ENCODE assay signal across 18 cellular contexts in genomic region chr13:43573787-43574562, GRCh38.
A peak's percentile ranks its signal among the peaks of the same experiment; 100 is the strongest.
DNase-seq lines count a peak whose midpoint lies in the region; ATAC-seq and TF ChIP-seq lines count a peak whose summit lies in the region.
"Had no signal": no experiment of that assay in that cellular context is flagged by ENCODE, and none has a peak within 500 bp of the region (broad histone marks: within the 10 kb centered on the region; RNA-seq: fewer than 3 reads in every experiment).

No MANE protein-coding gene starts in this region.

- no peaks in the 10 kb centered on the region for H3K9me3 ChIP-seq in SK-N-SH
- no peaks in the 10 kb centered on the region for H3K9me3 ChIP-seq in gastroesophageal sphincter
- H3K9me3 ChIP-seq: sigmoid colon had no signal

- no peaks in the 10 kb centered on the region for H3K27me3 Mint-ChIP-seq in type B pancreatic cell
- no peaks in the 10 kb centered on the region for H3K27me3 Mint-ChIP-seq in nephron progenitor cell (ENCODE audit: low read depth, poor library complexity)

- no peaks in the 10 kb centered on the region for H3K9me2 ChIP-seq in SK-N-SH

- TF ChIP-seq EP300 in SK-N-SH (IDR thresholded peaks at IDR 0.05; ENCODE audit: borderline replicate concordance in 1 of 2, low read depth in 1 of 2, low read length in 1 of 2) (no peak), gastroesophageal sphincter (IDR thresholded peaks at IDR 0.05) (no peak)

- CTCF ChIA-PET in SK-N-SH (lab: Yijun Ruan, JAX): no interaction called here

- H3K36me3 Mint-ChIP-seq in type B pancreatic cell: no peaks in the 10 kb centered on the region
- H3K36me3 Mint-ChIP-seq in nephron progenitor cell (ENCODE audit: low read depth): no peaks in the 10 kb centered on the region
- H3K36me3 Mint-ChIP-seq: IgD-negative memory B cell; natural killer cell treated with Interleukin-12 subunit alpha and Interleukin-12 subunit beta and Interleukin-15 and Interleukin-18, amount 100 ng/mL, for 72 hours had no signal

- no peak for ATAC-seq in SK-N-SH treated with all-trans-retinoic acid at 6 μM for 48 hours
- ATAC-seq in gastroesophageal sphincter: no peak
- ATAC-seq: left colon; stimulated activated naive CD8-positive, alpha-beta T cell treated with anti-CD3 and anti-CD28 coated beads, Interleukin-15, amount 100 ng/mL, for 72 hours had no signal

- no peaks in the 10 kb centered on the region for H3K27me3 ChIP-seq in SK-N-SH (ENCODE audit: insufficient read depth)
- H3K27me3 ChIP-seq in gastroesophageal sphincter: no peaks in the 10 kb centered on the region
- H3K27me3 ChIP-seq: sigmoid colon had no signal

- H3K9ac ChIP-seq in SK-N-SH: no peak overlapping the region

- TF ChIP-seq CTCF in SK-N-SH (IDR thresholded peaks at IDR 0.05): no peak
- TF ChIP-seq CTCF in type B pancreatic cell (conservative IDR thresholded peaks at IDR 0.05): no peak
- TF ChIP-seq CTCF in gastroesophageal sphincter (IDR thresholded peaks at IDR 0.05): no peak
- TF ChIP-seq CTCF in nephron progenitor cell (IDR thresholded peaks at IDR 0.05): no peak

- peaks cover 35% of the 10 kb centered on the region for H3K4me1 Mint-ChIP-seq in type B pancreatic cell (ENCODE audit: unreplicated experiment)
- H3K4me1 Mint-ChIP-seq in nephron progenitor cell: peaks cover 6% of the 10 kb centered on the region
- H3K4me1 Mint-ChIP-seq: IgD-negative memory B cell had no signal

- H4K20me1 ChIP-seq in SK-N-SH (ENCODE audit: insufficient read depth): no peaks in the 10 kb centered on the region

- no peak overlapping the region for H2AFZ ChIP-seq in SK-N-SH (ENCODE audit: low read depth)

- no peak for DNase-seq in SK-N-SH
- DNase-seq in SK-N-DZ (ENCODE audit: low spot score): peak; percentile 96
- DNase-seq in glomerular visceral epithelial cell (ENCODE audit: extremely low spot score): peak; percentile 4
- DNase-seq in type B pancreatic cell (ENCODE audit: extremely low spot score, unreplicated experiment): no peak
- no peak for DNase-seq in nephron progenitor cell
- no peak for DNase-seq in NCI-H524 (lab: John Stamatoyannopoulos, UW)
- DNase-seq: activated naive CD4-positive, alpha-beta T cell treated with anti-CD3 and anti-CD28 coated beads for 36 hours; HCEC 1CT; left colon; NCI-H187; NCI-H82; SIG-M5; sigmoid colon; stimulated activated naive CD8-positive, alpha-beta T cell treated with anti-CD3 and anti-CD28 coated beads, Interleukin-15, amount 100 ng/mL, for 72 hours had no signal

- no peak overlapping the region for H3K4me2 ChIP-seq in SK-N-SH

- H3K4me3 ChIP-seq in SK-N-SH (ENCODE audit: low read depth in 2 of 2, low read length in 1 of 2) (no peak overlapping the region), gastroesophageal sphincter (no peak overlapping the region)
- H3K4me3 ChIP-seq: sigmoid colon had no signal

- POLR2A ChIA-PET in SK-N-SH (lab: Yijun Ruan, JAX): no interaction called here

- H3K4me1 ChIP-seq in SK-N-SH (ENCODE audit: control insufficient read depth in 1 of 2, insufficient read depth in 2 of 2, low read depth in 1 of 2, low read length in 1 of 2): peaks cover 4 to 6% of the 10 kb centered on the region in 2 experiments; a peak in 3 of 4 replicates
- peaks cover 2 to 40% (median 9%) of the 10 kb centered on the region in 3 donors for H3K4me1 ChIP-seq in gastroesophageal sphincter

- H3K27ac ChIP-seq in SK-N-SH (ENCODE audit: low read depth in 2 of 2, low read length in 1 of 2) (no peak overlapping the region), gastroesophageal sphincter (peak overlapping the region in 1 of 4 donors; percentile 32)

- no peaks in the 10 kb centered on the region for H3F3A ChIP-seq in SK-N-SH (replicated peaks; ENCODE audit: insufficient read depth)

- H3K4me3 Mint-ChIP-seq in type B pancreatic cell: peak overlapping the region; percentile 37
- H3K4me3 Mint-ChIP-seq in nephron progenitor cell: no peak overlapping the region
- H3K4me3 Mint-ChIP-seq: activated naive CD4-positive, alpha-beta T cell treated with anti-CD3 and anti-CD28 coated beads for 36 hours; IgD-negative memory B cell; stimulated activated naive CD8-positive, alpha-beta T cell treated with anti-CD3 and anti-CD28 coated beads, Interleukin-15, amount 100 ng/mL, for 72 hours had no signal

- no peaks in the 10 kb centered on the region for H3K79me2 ChIP-seq in SK-N-SH (ENCODE audit: insufficient read depth)

- no peak for TF ChIP-seq RAD21 in SK-N-SH (IDR thresholded peaks at IDR 0.05; ENCODE audit: low read length)

- TF ChIP-seq POLR2A in gastroesophageal sphincter (IDR thresholded peaks at IDR 0.05): no peak

- H3K27ac Mint-ChIP-seq in type B pancreatic cell (peak overlapping the region; percentile 88), nephron progenitor cell (no peak overlapping the region)
- H3K27ac Mint-ChIP-seq: activated naive CD4-positive, alpha-beta T cell treated with anti-CD3 and anti-CD28 coated beads for 36 hours; IgD-negative memory B cell; stimulated activated naive CD8-positive, alpha-beta T cell treated with anti-CD3 and anti-CD28 coated beads, Interleukin-15, amount 100 ng/mL, for 72 hours had no signal

- no peaks in the 10 kb centered on the region for H3K36me3 ChIP-seq in SK-N-SH (replicated peaks in 1 of 2; ENCODE audit: control insufficient read depth in 1 of 2, insufficient read depth in 2 of 2, low read length in 1 of 2)
- no peaks in the 10 kb centered on the region for H3K36me3 ChIP-seq in gastroesophageal sphincter
- H3K36me3 ChIP-seq: sigmoid colon had no signal

- 95% methylated on average over 6 of the region's 6 CpGs for WGBS in SK-N-SH (ENCODE audit: low lambda C conversion rate)
- 64 to 87% methylated on average over 6 of the region's 6 CpGs for whole genome bisulfite sequencing in gastroesophageal sphincter (ENCODE audit: low coverage in 1 of 2), 2 donors

- H3K9me3 Mint-ChIP-seq in type B pancreatic cell (no peaks in the 10 kb centered on the region), nephron progenitor cell (no peaks in the 10 kb centered on the region)
- H3K9me3 Mint-ChIP-seq: activated naive CD4-positive, alpha-beta T cell treated with anti-CD3 and anti-CD28 coated beads for 36 hours; natural killer cell treated with Interleukin-12 subunit alpha and Interleukin-12 subunit beta and Interleukin-15 and Interleukin-18, amount 100 ng/mL, for 72 hours; stimulated activated naive CD8-positive, alpha-beta T cell treated with anti-CD3 and anti-CD28 coated beads, Interleukin-15, amount 100 ng/mL, for 72 hours had no signal

TF ChIP-seq in SK-N-SH treated with all-trans-retinoic acid at 6 μM for 48 hours, 23 proteins besides CTCF, POLR2A, EP300 and RAD21 (continues in another document):
- TF ChIP-seq TCF4 (CRISPR knock-in tag; IDR thresholded peaks at IDR 0.05; ENCODE audit: borderline replicate concordance) (no peak), ISL1 (CRISPR knock-in tag; IDR thresholded peaks at IDR 0.05) (peak; percentile 82), ZFP30 (CRISPR knock-in tag; IDR thresholded peaks at IDR 0.05) (no peak), ZFP3 (CRISPR knock-in tag; IDR thresholded peaks at IDR 0.05) (no peak), ESRRG (CRISPR knock-in tag; IDR thresholded peaks at IDR 0.05) (no peak)

TF ChIP-seq in SK-N-SH, 30 proteins besides CTCF, POLR2A, EP300 and RAD21:
- TF ChIP-seq FOXM1 (IDR thresholded peaks at IDR 0.05; ENCODE audit: low read depth) (no peak), FOXJ3 (CRISPR knock-in tag; IDR thresholded peaks at IDR 0.05) (no peak)

Comparison
In these comparisons a context has a peak if more than half of its experiments do, and no peak if none do; other contexts are left out.
1. DNase-seq: peak in SK-N-DZ (single experiment) and glomerular visceral epithelial cell (single experiment); none in SK-N-SH (single experiment), type B pancreatic cell (single experiment), nephron progenitor cell (single experiment) and NCI-H524 (0 of 2).